ENCODE assay signal across 17 cellular contexts in the genomic region with DNA sequence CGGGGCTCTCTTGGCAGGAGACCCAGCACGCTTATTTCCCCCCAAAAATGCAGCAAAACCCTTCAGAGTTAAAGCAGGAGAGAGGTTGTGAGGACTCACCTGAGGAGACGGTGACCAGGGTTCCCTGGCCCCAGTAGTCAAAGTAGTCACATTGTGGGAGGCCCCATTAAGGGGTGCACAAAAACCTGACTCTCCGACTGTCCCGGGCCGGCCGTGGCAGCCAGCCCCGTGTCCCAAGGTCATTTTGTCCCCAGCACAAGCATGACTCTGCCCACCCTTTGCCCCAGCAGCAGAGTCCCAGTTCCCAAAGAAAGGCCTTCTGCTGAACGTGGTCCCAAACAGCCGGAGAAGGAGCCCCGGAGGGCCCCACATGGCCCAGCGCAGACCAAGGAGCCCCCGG.
A peak's percentile ranks its signal among the peaks of the same experiment; 100 is the strongest.
DNase-seq lines count a peak whose midpoint lies in the region; ATAC-seq and TF ChIP-seq lines count a peak whose summit lies in the region.
"Had no signal": no experiment of that assay in that cellular context is flagged by ENCODE, and none has a peak within 500 bp of the region (broad histone marks: within the 10 kb centered on the region; RNA-seq: fewer than 3 reads in every experiment).

No MANE protein-coding gene starts in this region.

- ATAC-seq in WTC11 = no peak
- ATAC-seq in left lung = no peak
- no peak for ATAC-seq in GM18870 (IDR thresholded peaks at IDR 0.05; ENCODE audit: unreplicated experiment)
- ATAC-seq: left cardiac atrium had no signal

- CTCF ChIA-PET in activated naive CD4-positive, alpha-beta T cell treated with anti-CD3 and anti-CD28 coated beads for 36 hours (lab: Charles Lee) = interaction anchor here (0.6 kb wide), 1 partner anchor 80 kb away, joined by 3 read pairs; no protein-coding TSS in a partner anchor
- CTCF ChIA-PET in WTC11 (lab: Charles Lee) = no interaction called here

- H3K36me3 ChIP-seq in left lung (no peaks in the 10 kb centered on the region), esophagus muscularis mucosa (no peaks in the 10 kb centered on the region)
- H3K36me3 ChIP-seq: prostate gland, thoracic aorta had no signal

- H3K4me3 ChIP-seq in left lung (no peak overlapping the region), esophagus muscularis mucosa (no peak overlapping the region)
- H3K4me3 ChIP-seq: prostate gland, thoracic aorta had no signal

- H3K27me3 ChIP-seq in left lung (peaks cover 0 to 61% of the 10 kb centered on the region in 2 donors), esophagus muscularis mucosa (peaks cover 0 to 28% (median 0%) of the 10 kb centered on the region in 4 donors)

- no peak overlapping the region for H3K27ac Mint-ChIP-seq in activated naive CD4-positive, alpha-beta T cell treated with anti-CD3 and anti-CD28 coated beads for 36 hours
- H3K27ac Mint-ChIP-seq in WTC11 (no peak overlapping the region), type B pancreatic cell (no peak overlapping the region)
- H3K27ac Mint-ChIP-seq: brain had no signal

- no peak overlapping the region for H3K4me3 Mint-ChIP-seq in activated naive CD4-positive, alpha-beta T cell treated with anti-CD3 and anti-CD28 coated beads for 36 hours
- H3K4me3 Mint-ChIP-seq in WTC11 (no peak overlapping the region), type B pancreatic cell (no peak overlapping the region)
- H3K4me3 Mint-ChIP-seq: brain had no signal

- H3K27me3 Mint-ChIP-seq in activated naive CD4-positive, alpha-beta T cell treated with anti-CD3 and anti-CD28 coated beads for 36 hours (ENCODE audit: low read depth) = peaks cover 35% of the 10 kb centered on the region
- peaks cover 4% of the 10 kb centered on the region for H3K27me3 Mint-ChIP-seq in WTC11 (ENCODE audit: low read depth)
- H3K27me3 Mint-ChIP-seq in type B pancreatic cell = no peaks in the 10 kb centered on the region
- H3K27me3 Mint-ChIP-seq: brain had no signal

- WGBS in esophagus muscularis mucosa = 80% methylated on average over 11 of the region's 13 CpGs

- no peaks in the 10 kb centered on the region for H3K9me3 Mint-ChIP-seq in activated naive CD4-positive, alpha-beta T cell treated with anti-CD3 and anti-CD28 coated beads for 36 hours
- H3K9me3 Mint-ChIP-seq in WTC11 (peaks cover 38% of the 10 kb centered on the region), type B pancreatic cell (peaks cover 4% of the 10 kb centered on the region)

- TF ChIP-seq POLR2A in esophagus muscularis mucosa (IDR thresholded peaks at IDR 0.05; ENCODE audit: low read depth) = no peak

- peaks cover 26% of the 10 kb centered on the region for H3K4me1 Mint-ChIP-seq in activated naive CD4-positive, alpha-beta T cell treated with anti-CD3 and anti-CD28 coated beads for 36 hours (ENCODE audit: low read depth)
- H3K4me1 Mint-ChIP-seq in WTC11 = no peaks in the 10 kb centered on the region
- no peaks in the 10 kb centered on the region for H3K4me1 Mint-ChIP-seq in type B pancreatic cell (ENCODE audit: unreplicated experiment)
- H3K4me1 Mint-ChIP-seq: brain had no signal

- H3K27ac ChIP-seq in left lung (no peak overlapping the region), esophagus muscularis mucosa (replicated peaks in 1 of 4) (no peak overlapping the region)
- H3K27ac ChIP-seq: prostate gland, thoracic aorta had no signal

- POLR2A ChIA-PET in WTC11 (lab: Charles Lee) = no interaction called here

- H3K36me3 Mint-ChIP-seq in activated naive CD4-positive, alpha-beta T cell treated with anti-CD3 and anti-CD28 coated beads for 36 hours (ENCODE audit: low read depth) = no peaks in the 10 kb centered on the region
- H3K36me3 Mint-ChIP-seq in WTC11 (peaks cover 44% of the 10 kb centered on the region), type B pancreatic cell (no peaks in the 10 kb centered on the region)
- H3K36me3 Mint-ChIP-seq: brain had no signal

- peak; percentile 4 for DNase-seq in activated naive CD4-positive, alpha-beta T cell treated with anti-CD3 and anti-CD28 coated beads for 36 hours
- no peak for DNase-seq in activated naive CD4-positive, alpha-beta T cell treated with anti-CD3 and anti-CD28 coated beads, Interleukin-2, amount 50 U/mL, for 16 hours
- DNase-seq in WTC11 (ENCODE audit: low spot score) = peak; percentile 1
- peak; percentile 21 to 31 for DNase-seq in left lung
- DNase-seq in type B pancreatic cell (ENCODE audit: extremely low spot score, unreplicated experiment) = peak; percentile 58
- no peak for DNase-seq in mesenteric fat pad (ENCODE audit: low spot score)
- no peak for DNase-seq in esophagus muscularis mucosa (ENCODE audit: extremely low spot score)
- DNase-seq: Calu3; effector CD4-positive, alpha-beta T cell; hippocampal formation; NCI-H2081 treated with DMSO at 0.1 percent for 48 hours; NCI-H69 had no signal

- no peak for TF ChIP-seq CTCF in WTC11 (IDR thresholded peaks at IDR 0.05)
- TF ChIP-seq CTCF in left lung (IDR thresholded peaks at IDR 0.05) = no peak
- no peak for TF ChIP-seq CTCF in type B pancreatic cell (conservative IDR thresholded peaks at IDR 0.05)
- TF ChIP-seq CTCF in esophagus muscularis mucosa (IDR thresholded peaks at IDR 0.05) = no peak

- no peak for TF ChIP-seq EP300 in esophagus muscularis mucosa (IDR thresholded peaks at IDR 0.05)

- intact Hi-C loops in activated naive CD4-positive, alpha-beta T cell treated with anti-CD3 and anti-CD28 coated beads for 36 hours (cut with micrococcal nuclease) = no loop called here
- intact Hi-C loops in left lung (cut with DNase I) = no loop called here
- intact Hi-C loops in esophagus muscularis mucosa (cut with DNase I) = no loop called here

- H3K4me1 ChIP-seq in left lung = no peaks in the 10 kb centered on the region
- no peaks in the 10 kb centered on the region for H3K4me1 ChIP-seq in esophagus muscularis mucosa
- H3K4me1 ChIP-seq: prostate gland had no signal

- H3K9me3 ChIP-seq in left lung (no peaks in the 10 kb centered on the region), esophagus muscularis mucosa (no peaks in the 10 kb centered on the region)
- H3K9me3 ChIP-seq: prostate gland, thoracic aorta had no signal

TF ChIP-seq in WTC11, 78 proteins besides CTCF, POLR2A, EP300 and RAD21 (continues in another document):
- TF ChIP-seq SMAD3 (CRISPR knock-in tag; IDR thresholded peaks at IDR 0.05; ENCODE audit: borderline replicate concordance) (no peak), NR3C1 (CRISPR knock-in tag; conservative IDR thresholded peaks at IDR 0.05; ENCODE audit: low read depth) (no peak), CBFB (CRISPR knock-in tag; IDR thresholded peaks at IDR 0.05; ENCODE audit: low read depth) (no peak), IRF2 (CRISPR knock-in tag; IDR thresholded peaks at IDR 0.05; ENCODE audit: borderline replicate concordance, low read depth) (no peak), SOX15 (CRISPR knock-in tag; IDR thresholded peaks at IDR 0.05) (no peak), ZNF232 (CRISPR knock-in tag; IDR thresholded peaks at IDR 0.05) (no peak), ZNF671 (CRISPR knock-in tag; IDR thresholded peaks at IDR 0.05) (no peak), NFATC4 (CRISPR knock-in tag; IDR thresholded peaks at IDR 0.05) (no peak), NFE2L1 (CRISPR knock-in tag; IDR thresholded peaks at IDR 0.05) (no peak), GABPB1 (CRISPR knock-in tag; IDR thresholded peaks at IDR 0.05) (no peak), TP53 (CRISPR knock-in tag; IDR thresholded peaks at IDR 0.05) (no peak), FOXP1 (CRISPR knock-in tag; IDR thresholded peaks at IDR 0.05; ENCODE audit: borderline replicate concordance) (no peak), ZNF263 (CRISPR knock-in tag; IDR thresholded peaks at IDR 0.05; ENCODE audit: low read depth) (no peak), JUN (CRISPR knock-in tag; IDR thresholded peaks at IDR 0.05) (no peak)
- TF ChIP-seq, protein P1, sequence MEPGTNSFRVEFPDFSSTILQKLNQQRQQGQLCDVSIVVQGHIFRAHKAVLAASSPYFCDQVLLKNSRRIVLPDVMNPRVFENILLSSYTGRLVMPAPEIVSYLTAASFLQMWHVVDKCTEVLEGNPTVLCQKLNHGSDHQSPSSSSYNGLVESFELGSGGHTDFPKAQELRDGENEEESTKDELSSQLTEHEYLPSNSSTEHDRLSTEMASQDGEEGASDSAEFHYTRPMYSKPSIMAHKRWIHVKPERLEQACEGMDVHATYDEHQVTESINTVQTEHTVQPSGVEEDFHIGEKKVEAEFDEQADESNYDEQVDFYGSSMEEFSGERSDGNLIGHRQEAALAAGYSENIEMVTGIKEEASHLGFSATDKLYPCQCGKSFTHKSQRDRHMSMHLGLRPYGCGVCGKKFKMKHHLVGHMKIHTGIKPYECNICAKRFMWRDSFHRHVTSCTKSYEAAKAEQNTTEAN (CRISPR knock-in tag; IDR thresholded peaks at IDR 0.05) = no peak
- TF ChIP-seq, protein P2, sequence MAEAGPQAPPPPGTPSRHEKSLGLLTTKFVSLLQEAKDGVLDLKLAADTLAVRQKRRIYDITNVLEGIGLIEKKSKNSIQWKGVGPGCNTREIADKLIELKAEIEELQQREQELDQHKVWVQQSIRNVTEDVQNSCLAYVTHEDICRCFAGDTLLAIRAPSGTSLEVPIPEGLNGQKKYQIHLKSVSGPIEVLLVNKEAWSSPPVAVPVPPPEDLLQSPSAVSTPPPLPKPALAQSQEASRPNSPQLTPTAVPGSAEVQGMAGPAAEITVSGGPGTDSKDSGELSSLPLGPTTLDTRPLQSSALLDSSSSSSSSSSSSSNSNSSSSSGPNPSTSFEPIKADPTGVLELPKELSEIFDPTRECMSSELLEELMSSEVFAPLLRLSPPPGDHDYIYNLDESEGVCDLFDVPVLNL (CRISPR knock-in tag; IDR thresholded peaks at IDR 0.05; ENCODE audit: borderline replicate concordance, low read depth) = no peak
- TF ChIP-seq, protein P3, sequence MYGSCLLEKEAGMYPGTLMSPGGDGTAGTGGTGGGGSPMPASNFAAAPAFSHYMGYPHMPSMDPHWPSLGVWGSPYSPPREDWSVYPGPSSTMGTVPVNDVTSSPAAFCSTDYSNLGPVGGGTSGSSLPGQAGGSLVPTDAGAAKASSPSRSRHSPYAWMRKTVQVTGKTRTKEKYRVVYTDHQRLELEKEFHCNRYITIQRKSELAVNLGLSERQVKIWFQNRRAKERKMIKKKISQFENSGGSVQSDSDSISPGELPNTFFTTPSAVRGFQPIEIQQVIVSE (CRISPR knock-in tag; IDR thresholded peaks at IDR 0.05; ENCODE audit: borderline replicate concordance) = no peak
- TF ChIP-seq, protein P4, sequence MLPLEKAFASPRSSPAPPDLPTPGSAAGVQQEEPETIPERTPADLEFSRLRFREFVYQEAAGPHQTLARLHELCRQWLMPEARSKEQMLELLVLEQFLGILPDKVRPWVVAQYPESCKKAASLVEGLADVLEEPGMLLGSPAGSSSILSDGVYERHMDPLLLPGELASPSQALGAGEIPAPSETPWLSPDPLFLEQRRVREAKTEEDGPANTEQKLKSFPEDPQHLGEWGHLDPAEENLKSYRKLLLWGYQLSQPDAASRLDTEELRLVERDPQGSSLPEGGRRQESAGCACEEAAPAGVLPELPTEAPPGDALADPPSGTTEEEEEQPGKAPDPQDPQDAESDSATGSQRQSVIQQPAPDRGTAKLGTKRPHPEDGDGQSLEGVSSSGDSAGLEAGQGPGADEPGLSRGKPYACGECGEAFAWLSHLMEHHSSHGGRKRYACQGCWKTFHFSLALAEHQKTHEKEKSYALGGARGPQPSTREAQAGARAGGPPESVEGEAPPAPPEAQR (CRISPR knock-in tag; IDR thresholded peaks at IDR 0.05) = no peak

Comparison
In these comparisons a context has a peak if more than half of its experiments do, and no peak if none do; other contexts are left out.
1. DNase-seq: peak in activated naive CD4-positive, alpha-beta T cell treated with anti-CD3 and anti-CD28 coated beads for 36 hours (single experiment), WTC11 (single experiment), left lung (2 of 2) and type B pancreatic cell (single experiment); none in activated naive CD4-positive, alpha-beta T cell treated with anti-CD3 and anti-CD28 coated beads, Interleukin-2, amount 50 U/mL, for 16 hours (single experiment), mesenteric fat pad (single experiment) and esophagus muscularis mucosa (single experiment).